ENCODE assay signal across 1 cellular context in the genomic region with DNA sequence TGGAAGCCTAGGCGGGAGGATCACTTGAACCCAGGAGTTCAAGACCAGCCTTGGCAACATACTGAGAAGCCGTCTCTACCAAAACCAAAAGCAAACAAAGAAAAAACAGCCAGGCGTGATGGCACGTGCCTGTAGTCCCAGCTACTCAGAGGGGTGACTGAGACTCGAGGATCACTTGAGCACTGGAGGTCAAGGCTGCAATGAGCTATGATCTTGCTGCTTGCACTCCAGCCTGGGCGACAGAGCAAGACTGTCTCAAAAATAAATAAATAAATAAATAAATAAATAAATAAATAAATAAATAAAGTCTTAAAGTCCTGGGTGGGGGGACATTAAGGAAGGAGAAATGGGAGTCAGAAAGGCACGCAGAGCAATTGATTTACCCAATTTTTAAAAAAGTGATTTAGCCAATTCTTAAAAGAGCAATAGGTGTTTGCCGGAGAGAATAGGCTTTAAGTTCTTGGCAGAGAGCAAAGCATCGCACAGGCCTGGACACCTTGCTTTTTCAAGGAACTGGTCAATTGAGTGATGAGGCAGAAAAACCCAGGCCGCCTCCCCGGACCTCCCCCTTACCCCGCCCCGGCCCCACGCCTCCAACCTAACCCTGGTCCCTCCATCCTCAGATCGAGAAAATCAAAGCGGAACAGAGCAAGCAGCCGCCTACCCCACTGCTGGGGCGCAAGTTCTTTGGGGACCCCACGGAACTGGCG.
TF ChIP-seq lines count a peak whose summit lies in the region.

No MANE protein-coding gene starts in this region.

TF ChIP-seq in HEK293, 187 proteins besides CTCF, POLR2A, EP300 and RAD21 (continued from another document and continues in another):
- peak; percentile 69; the same call in 1 of the 2 replicates for TF ChIP-seq PRDM4 (tag by site-specific recombination; IDR thresholded peaks at IDR 0.05)
- no peak for TF ChIP-seq ZNF280C (tag by site-specific recombination; IDR thresholded peaks at IDR 0.05)
- TF ChIP-seq SP3 (tag by site-specific recombination; IDR thresholded peaks at IDR 0.05), result peak; percentile 60
- no peak for TF ChIP-seq TRIM28 (IDR thresholded peaks at IDR 0.05; ENCODE audit: borderline replicate concordance, low read length)
- peak; percentile 93; the same call in 1 of the 2 replicates for TF ChIP-seq MZF1 (tag by site-specific recombination; IDR thresholded peaks at IDR 0.05; ENCODE audit: borderline replicate concordance)
- TF ChIP-seq ZNF311 (tag by site-specific recombination; IDR thresholded peaks at IDR 0.05; ENCODE audit: borderline replicate concordance), result no peak
- TF ChIP-seq ZNF518A (tag by site-specific recombination; conservative IDR thresholded peaks at IDR 0.05; ENCODE audit: low read depth), result peak; percentile 99
- TF ChIP-seq GFI1B (tag by site-specific recombination; IDR thresholded peaks at IDR 0.05), result peak; percentile 92
- TF ChIP-seq ZNF16 (tag by site-specific recombination; IDR thresholded peaks at IDR 0.05; ENCODE audit: low read depth), result peak; percentile 49; the same call in 1 of the 2 replicates
- TF ChIP-seq ZNF830 (tag by site-specific recombination; IDR thresholded peaks at IDR 0.05; ENCODE audit: low read depth), result no peak
- TF ChIP-seq ZNF23 (tag by site-specific recombination; IDR thresholded peaks at IDR 0.05; ENCODE audit: borderline replicate concordance), result peak; percentile 71; the same call in 1 of the 2 replicates
- no peak for TF ChIP-seq TCF7L2 (IDR thresholded peaks at IDR 0.05; ENCODE audit: borderline replicate concordance, low read depth, low read length)
- TF ChIP-seq ZNF514 (tag by site-specific recombination; IDR thresholded peaks at IDR 0.05), result peak; percentile 99
- TF ChIP-seq ZNF121 (tag by site-specific recombination; IDR thresholded peaks at IDR 0.05), result peak; percentile 90
- TF ChIP-seq ZIC2 (tag by site-specific recombination; IDR thresholded peaks at IDR 0.05), result no peak
- no peak for TF ChIP-seq ZBTB48 (tag by site-specific recombination; IDR thresholded peaks at IDR 0.05)
- peak; percentile 97; the same call in 1 of the 2 replicates for TF ChIP-seq ZBTB1 (tag by site-specific recombination; IDR thresholded peaks at IDR 0.05)
- peak; percentile 99 for TF ChIP-seq ZNF266 (tag by site-specific recombination; IDR thresholded peaks at IDR 0.05; ENCODE audit: low read depth)
- peak; percentile 78 for TF ChIP-seq ZNF610 (tag by site-specific recombination; IDR thresholded peaks at IDR 0.05; ENCODE audit: borderline replicate concordance)
- TF ChIP-seq ZNF112 (tag by site-specific recombination; IDR thresholded peaks at IDR 0.05), result no peak
- 0 out of 2 replicates have a peak, but pooled peaks have one; percentile 32 for TF ChIP-seq ZNF600 (tag by site-specific recombination; IDR thresholded peaks at IDR 0.05)
- TF ChIP-seq PATZ1 (tag by site-specific recombination; IDR thresholded peaks at IDR 0.05), result no peak
- TF ChIP-seq HIC1 (tag by site-specific recombination; IDR thresholded peaks at IDR 0.05), result peak; percentile 48; the same call in 1 of the 2 replicates
- peak; percentile 61; the same call in 1 of the 2 replicates for TF ChIP-seq ZNF211 (tag by site-specific recombination; IDR thresholded peaks at IDR 0.05; ENCODE audit: low read depth)
- peak; percentile 77 for TF ChIP-seq ZNF366 (tag by site-specific recombination; conservative IDR thresholded peaks at IDR 0.05)
- no peak for TF ChIP-seq ZNF843 (tag by site-specific recombination; IDR thresholded peaks at IDR 0.05)
- no peak for TF ChIP-seq ZNF571 (tag by site-specific recombination; IDR thresholded peaks at IDR 0.05)
- no peak for TF ChIP-seq ZNF132 (tag by site-specific recombination; IDR thresholded peaks at IDR 0.05; ENCODE audit: borderline replicate concordance)
- TF ChIP-seq BCL11A (tag by site-specific recombination; IDR thresholded peaks at IDR 0.05; ENCODE audit: low read depth), result peak; percentile 49; the same call in 1 of the 2 replicates
- TF ChIP-seq ZXDB (tag by site-specific recombination; IDR thresholded peaks at IDR 0.05), result peak; percentile 96
- peak; percentile 69; the same call in 1 of the 2 replicates for TF ChIP-seq ZNF10 (tag by site-specific recombination; IDR thresholded peaks at IDR 0.05)
- 0 out of 2 replicates have a peak, but pooled peaks have one; percentile 34 for TF ChIP-seq ZEB2 (tag by site-specific recombination; IDR thresholded peaks at IDR 0.05)
- no peak for TF ChIP-seq ZFP41 (tag by site-specific recombination; IDR thresholded peaks at IDR 0.05; ENCODE audit: borderline replicate concordance)
- TF ChIP-seq ZNF645 (tag by site-specific recombination; IDR thresholded peaks at IDR 0.05), result peak; percentile 78; the same call in 1 of the 2 replicates
- peak; percentile 92; the same call in 1 of the 2 replicates for TF ChIP-seq ZNF704 (tag by site-specific recombination; IDR thresholded peaks at IDR 0.05)
- no peak; the same call in 1 of the 2 replicates for TF ChIP-seq KLF1 (tag by site-specific recombination; IDR thresholded peaks at IDR 0.05)
